8 cellular contexts compared by ENCODE assay signal in genomic region chr15:84716036-84716732, GRCh38. TPM values are rescaled to one million over a fixed set of nuclear protein-coding genes. Genes with fewer than 3 reads are reported as not detected.
DNase-seq lines count a peak whose midpoint lies in the region; ATAC-seq and TF ChIP-seq lines count a peak whose summit lies in the region.

Gene SEC11A, minus strand, starts transcription at chr15:84716139. Its CDS starts 64 bp downstream, at chr15:84716075.

- TF ChIP-seq CTCF in LNCaP clone FGC (IDR thresholded peaks at IDR 0.05; ENCODE audit: control insufficient read depth, extremely low read depth, insufficient read depth) (no peak), RWPE1 (conservative IDR thresholded peaks at IDR 0.05; ENCODE audit: low read depth) (no peak), natural killer cell (IDR thresholded peaks at IDR 0.05) (no peak)

- intact Hi-C loops in activated T-helper 2 cell treated with anti-CD3 and anti-CD28 coated beads, Interferon-gamma antibody, Interleukin-2, Interleukin-4, amounts not matched to agents 10 μg/mL and 5 μg/mL and 100 μg/mL, durations not matched to agents 14 hours and 24 hours and 36 hours (cut with micrococcal nuclease): loop anchor here (1.0 kb wide), 4 partner anchors 13 to 45 kb away; no protein-coding TSS in a partner anchor
- intact Hi-C loops in natural killer cell (cut with micrococcal nuclease): loop anchor here (1.0 to 2.0 kb wide), 3 partner anchors 19 to 57 kb away; partner anchors contain the start of gene NMB

- H3K27ac ChIP-seq in RWPE1: peak within 1 kb of the TSS; percentile 99

- CTCF ChIA-PET in RWPE1 (lab: Yijun Ruan, JAX): interaction anchor here (0.6 to 1.4 kb wide), 8 partner anchors 9 to 426 kb away, joined by 3 to 7 read pairs (median 4); no protein-coding TSS in a partner anchor

- H3K4me3 ChIP-seq in LNCaP clone FGC (ENCODE audit: low read depth, low read length): peak within 1 kb of the TSS; percentile 99

- peak; percentile 94 to 98 (median 95) for ATAC-seq in natural killer cell

- POLR2A ChIA-PET in RWPE1 (lab: Yijun Ruan, JAX; ENCODE audit: low non-redundant PET): interaction anchor here (1.0 to 1.3 kb wide), 4 partner anchors 19 to 31 kb away, joined by 4 to 5 read pairs (median 4); no protein-coding TSS in a partner anchor

- H3K9me3 Mint-ChIP-seq in activated T-helper 2 cell treated with anti-CD3 and anti-CD28 coated beads, Interferon-gamma antibody, Interleukin-2, Interleukin-4, amounts not matched to agents 10 μg/mL and 5 μg/mL and 100 μg/mL, durations not matched to agents 14 hours and 24 hours and 36 hours: no peaks in the 10 kb centered on the region
- no peaks in the 10 kb centered on the region for H3K9me3 Mint-ChIP-seq in natural killer cell

- H3K27ac Mint-ChIP-seq in activated T-helper 2 cell treated with anti-CD3 and anti-CD28 coated beads, Interferon-gamma antibody, Interleukin-2, Interleukin-4, amounts not matched to agents 10 μg/mL and 5 μg/mL and 100 μg/mL, durations not matched to agents 14 hours and 24 hours and 36 hours: peak within 1 kb of the TSS; percentile 89
- peak within 1 kb of the TSS; percentile 92 to 97 for H3K27ac Mint-ChIP-seq in natural killer cell

- no peaks in the 10 kb centered on the region for H3K27me3 Mint-ChIP-seq in activated T-helper 2 cell treated with anti-CD3 and anti-CD28 coated beads, Interferon-gamma antibody, Interleukin-2, Interleukin-4, amounts not matched to agents 10 μg/mL and 5 μg/mL and 100 μg/mL, durations not matched to agents 14 hours and 24 hours and 36 hours (ENCODE audit: low read depth)
- no peaks in the 10 kb centered on the region for H3K27me3 Mint-ChIP-seq in natural killer cell (ENCODE audit: low read depth in 2 of 2)

- DNase-seq in Daoy (ENCODE audit: low read depth): peak; percentile 91
- DNase-seq in GOT3 (lab: John Stamatoyannopoulos, UW): peak; percentile 94
- peak; percentile 89 for DNase-seq in LNCaP clone FGC (ENCODE audit: low read depth)
- peak; percentile 99 for DNase-seq in RWPE1 (ENCODE audit: low spot score)
- peak; percentile 89 for DNase-seq in activated T-helper 2 cell treated with anti-CD3 and anti-CD28 coated beads, Interferon-gamma antibody, Interleukin-2, Interleukin-4, amounts not matched to agents 10 μg/mL and 5 μg/mL and 100 μg/mL, durations not matched to agents 14 hours and 24 hours and 36 hours (ENCODE audit: low spot score)
- DNase-seq in fibroblast of peridontal ligament (ENCODE audit: extremely low read depth): peak; percentile 91
- DNase-seq in natural killer cell: peak; percentile 93
- DNase-seq in stimulated activated naive CD4-positive, alpha-beta T cell treated with Interleukin-2 at 50 U/mL for 16 hours (lab: John Stamatoyannopoulos, UW): peak; percentile 91

- H3K36me3 Mint-ChIP-seq in activated T-helper 2 cell treated with anti-CD3 and anti-CD28 coated beads, Interferon-gamma antibody, Interleukin-2, Interleukin-4, amounts not matched to agents 10 μg/mL and 5 μg/mL and 100 μg/mL, durations not matched to agents 14 hours and 24 hours and 36 hours (ENCODE audit: low read depth): peaks cover 33% of the 10 kb centered on the region
- no peaks in the 10 kb centered on the region for H3K36me3 Mint-ChIP-seq in natural killer cell

- H3K4me3 Mint-ChIP-seq in activated T-helper 2 cell treated with anti-CD3 and anti-CD28 coated beads, Interferon-gamma antibody, Interleukin-2, Interleukin-4, amounts not matched to agents 10 μg/mL and 5 μg/mL and 100 μg/mL, durations not matched to agents 14 hours and 24 hours and 36 hours (ENCODE audit: low read depth): peak within 1 kb of the TSS; percentile 92
- peak within 1 kb of the TSS; percentile 96 for H3K4me3 Mint-ChIP-seq in natural killer cell

- H3K4me1 Mint-ChIP-seq in activated T-helper 2 cell treated with anti-CD3 and anti-CD28 coated beads, Interferon-gamma antibody, Interleukin-2, Interleukin-4, amounts not matched to agents 10 μg/mL and 5 μg/mL and 100 μg/mL, durations not matched to agents 14 hours and 24 hours and 36 hours (ENCODE audit: low read depth): peaks cover 32% of the 10 kb centered on the region
- H3K4me1 Mint-ChIP-seq in natural killer cell: peaks cover 34 to 43% of the 10 kb centered on the region in 2 donors

RNA-seq across cellular contexts. Expression of gene SEC11A, which starts in this region (rescaled TPM):
- total RNA-seq in Daoy (2014; rRNA removed; shearing (Covaris generic)): 109 and 150 TPM in 2 replicates
- total RNA-seq in activated T-helper 2 cell treated with anti-CD3 and anti-CD28 coated beads, Interferon-gamma antibody, Interleukin-2, Interleukin-4, amounts not matched to agents 10 μg/mL and 5 μg/mL and 100 μg/mL, durations not matched to agents 14 hours and 24 hours and 36 hours: 115 and 117 TPM in 2 replicates
- total RNA-seq in natural killer cell: 10 to 100 TPM; 78.7 to 89.3 (median 81.8) TPM

Comparison
In these comparisons a context has a peak if more than half of its experiments do, and no peak if none do; other contexts are left out.
1. Peak in every context shown above with its lines: DNase-seq, ATAC-seq, H3K4me3 ChIP-seq and H3K27ac ChIP-seq.